Comparison of ENCODE assay signal across 22 cellular contexts in genomic region chr14:96102071-96102856, GRCh38.
DNase-seq lines count a peak whose midpoint lies in the region; ATAC-seq and TF ChIP-seq lines count a peak whose summit lies in the region.
"Had no signal": no experiment of that assay in that cellular context is flagged by ENCODE, and none has a peak within 500 bp of the region (broad histone marks: within the 10 kb centered on the region; RNA-seq: fewer than 3 reads in every experiment).

No MANE protein-coding gene starts in this region.

- DNase-seq in AG09319 (ENCODE audit: extremely low read depth, low read depth) (no peak), IMR-90 (peak; percentile 59), fibroblast of peridontal ligament (ENCODE audit: extremely low read depth) (peak; percentile 76), posterior vena cava (ENCODE audit: low spot score) (peak; percentile 19), cardiac septum (ENCODE audit: low spot score) (no peak), NCI-H510A treated with DMSO at 0.1 percent for 48 hours (lab: John Stamatoyannopoulos, UW) (no peak)
- DNase-seq: activated CD4-positive, alpha-beta T cell treated with anti-CD3 and anti-CD28 coated beads, Interleukin-2, amount 50 U/mL, for 1 hour; dorsolateral prefrontal cortex; foreskin melanocyte; hippocampal formation; immature natural killer cell; left ventricle myocardium superior; mucosa of descending colon; NCI-H2029 treated with DMSO at 0.1 percent for 48 hours; NCI-H446; SHP77; substantia nigra; T1000 had no signal

- peak overlapping the region; percentile 82 to 94 for H4K8ac ChIP-seq in IMR-90 (ENCODE audit: low read depth in 2 of 2, low read length in 2 of 2)

- H4K20me1 ChIP-seq in IMR-90 (ENCODE audit: insufficient read depth, low read length), result no peaks in the 10 kb centered on the region

- ATAC-seq in IMR-90 (ENCODE audit: low read depth) (no peak), GM21717 (IDR thresholded peaks at IDR 0.05; ENCODE audit: unreplicated experiment) (no peak), HG03175 (IDR thresholded peaks at IDR 0.05; ENCODE audit: unreplicated experiment) (no peak)
- ATAC-seq: left ventricle myocardium superior, mucosa of descending colon, WTC11 had no signal

- peak overlapping the region; percentile 26 for H2AK9ac ChIP-seq in IMR-90 (replicated peaks; ENCODE audit: low read depth, low read length, poor library complexity)

- peak overlapping the region; percentile 76 for H4K5ac ChIP-seq in IMR-90 (ENCODE audit: low read depth, low read length)

- dilution Hi-C loops in IMR-90 (cut with HindIII; ENCODE audit: low sequenced_read_pairs, unreplicated experiment), result no loop called here

- peak overlapping the region; percentile 100 for H2BK120ac ChIP-seq in IMR-90 (ENCODE audit: low read depth, low read length)

- H3K27ac ChIP-seq in IMR-90 (ENCODE audit: insufficient read depth, low read length), result peak overlapping the region; percentile 41; the same call in 1 of the 2 replicates
- H3K27ac ChIP-seq: parathyroid adenoma had no signal

- in situ Hi-C loops in IMR-90 (cut with MboI; ENCODE audit: low sequenced_read_pairs), result loop anchor here (5.0 kb wide), 1 partner anchor 170 kb away; no protein-coding TSS in a partner anchor

- no peaks in the 10 kb centered on the region for H3K36me3 ChIP-seq in IMR-90 (ENCODE audit: control insufficient read depth, insufficient read depth, low read length)

- no peak overlapping the region for H3K9ac ChIP-seq in IMR-90 (ENCODE audit: low read depth, low read length)
- H3K9ac ChIP-seq: parathyroid adenoma had no signal

- POLR2A ChIA-PET in IMR-90 (lab: Charles Lee; ENCODE audit: unreplicated experiment), result no interaction called here

- H3K79me1 ChIP-seq in IMR-90 (ENCODE audit: low read depth in 1 of 2, low read length in 2 of 2), result peaks cover 0 to 35% of the 10 kb centered on the region in 2 experiments; a peak in 2 of 4 replicates

- peak overlapping the region; percentile 96 for H3K4ac ChIP-seq in IMR-90 (ENCODE audit: low read depth, low read length)

- intact Hi-C loops in IMR-90 (cut with micrococcal nuclease) (loop anchor here (5.0 to 10.0 kb wide), 2 partner anchors 155 to 403 kb away; partner anchors contain the start of genes BDKRB1 and PAPOLA), posterior vena cava (cut with DNase I) (loop anchor here (5.0 to 10.0 kb wide), 2 partner anchors 83 to 170 kb away; no protein-coding TSS in a partner anchor), cardiac septum (cut with DNase I) (loop anchor here (5.0 kb wide), 1 partner anchor 320 kb away; no protein-coding TSS in a partner anchor)

- no TSS peak for BruUV-seq in IMR-90 (replicated peaks; lab: Mats Ljungman, UMichigan)

- TF ChIP-seq CTCF in AG09319 (IDR thresholded peaks at IDR 0.05; ENCODE audit: low read depth, low read length) (peak; percentile 9), IMR-90 (conservative IDR thresholded peaks at IDR 0.05; ENCODE audit: low read depth, low read length) (peak; percentile 23; the same call in 1 of the 2 replicates)

- no peak overlapping the region for H2AFZ ChIP-seq in IMR-90 (replicated peaks; ENCODE audit: low read length, poor library complexity)
- H2AFZ ChIP-seq: parathyroid adenoma had no signal

- H2AK5ac ChIP-seq in IMR-90 (ENCODE audit: low read depth, low read length), result peak overlapping the region; percentile 52

- TF ChIP-seq POLR2A in IMR-90 (IDR thresholded peaks at IDR 0.05; ENCODE audit: low read depth, low read length), result no peak

- peak overlapping the region; percentile 98 for H2BK20ac ChIP-seq in IMR-90 (ENCODE audit: low read depth, low read length)

- H2BK15ac ChIP-seq in IMR-90 (ENCODE audit: low read depth, low read length), result peak overlapping the region; percentile 100

- TF ChIP-seq RAD21 in IMR-90 (IDR thresholded peaks at IDR 0.05; ENCODE audit: low read length), result no peak

- H3K14ac ChIP-seq in IMR-90 (replicated peaks; ENCODE audit: low read depth, low read length), result peak overlapping the region; percentile 92

- CTCF ChIA-PET in IMR-90 (lab: Yijun Ruan, JAX), result interaction anchor here (0.6 to 6.8 kb wide), 2 partner anchors 153 to 173 kb away, joined by 4 to 55 read pairs; partner anchors contain the start of gene BDKRB1

- H3K23ac ChIP-seq in IMR-90 (ENCODE audit: low read depth, low read length), result peak overlapping the region; percentile 11; the same call in 1 of the 2 replicates

- peaks cover 19% of the 10 kb centered on the region for H3K4me1 ChIP-seq in IMR-90 (ENCODE audit: control insufficient read depth, insufficient read depth, low read length)
- H3K4me1 ChIP-seq: parathyroid adenoma had no signal

- peak overlapping the region; percentile 96 for H2BK5ac ChIP-seq in IMR-90 (ENCODE audit: low read depth, low read length, poor library complexity, severe bottlenecking)

- H4K91ac ChIP-seq in IMR-90 (ENCODE audit: insufficient read depth, low read depth, low read length), result peak overlapping the region; percentile 90

- H3K4me2 ChIP-seq in IMR-90 (ENCODE audit: low read depth, low read length), result no peak overlapping the region

- peak overlapping the region; percentile 75 for H3K18ac ChIP-seq in IMR-90 (ENCODE audit: low read depth, low read length)

- no peaks in the 10 kb centered on the region for H3K27me3 ChIP-seq in IMR-90 (ENCODE audit: control insufficient read depth, insufficient read depth, low read length)
- H3K27me3 ChIP-seq: dorsolateral prefrontal cortex had no signal

- no peaks in the 10 kb centered on the region for H3K9me3 ChIP-seq in IMR-90 (ENCODE audit: control insufficient read depth, insufficient read depth, low read length)
- H3K9me3 ChIP-seq: mucosa of descending colon had no signal

- peaks cover 26% of the 10 kb centered on the region for H3K9me1 ChIP-seq in IMR-90 (ENCODE audit: insufficient read depth, low read length)

- H3K4me3 ChIP-seq in IMR-90 (ENCODE audit: insufficient read depth, low read depth, low read length), result no peak overlapping the region
- H3K4me3 ChIP-seq: dorsolateral prefrontal cortex, mucosa of descending colon had no signal

- peak overlapping the region; percentile 5; the same call in 1 of the 2 replicates for H3K56ac ChIP-seq in IMR-90 (ENCODE audit: extremely low read depth, insufficient read depth, low read length)

- no CpG with 5 or more reads among the region's 3 CpGs for WGBS in IMR-90 (ENCODE audit: extremely low coverage in 2 of 2, insufficient read length in 1 of 2), 2 experiments

TF ChIP-seq in IMR-90, 13 proteins besides CTCF, POLR2A, EP300 and RAD21:
- TF ChIP-seq ELK1 (IDR thresholded peaks at IDR 0.05; ENCODE audit: borderline replicate concordance, low read depth, low read length) (no peak), SMC3 (IDR thresholded peaks at IDR 0.05; ENCODE audit: low read depth, low read length) (no peak), CHD1 (IDR thresholded peaks at IDR 0.05; ENCODE audit: low read depth, low read length) (no peak), RFX5 (IDR thresholded peaks at IDR 0.05; ENCODE audit: low read depth, low read length) (no peak), MAFK (IDR thresholded peaks at IDR 0.05; ENCODE audit: low read depth, low read length) (no peak), RCOR1 (IDR thresholded peaks at IDR 0.05; ENCODE audit: insufficient replicate concordance, low read length) (no peak), MXI1 (IDR thresholded peaks at IDR 0.05; ENCODE audit: borderline replicate concordance, low read depth, low read length) (no peak)

Comparison
In these comparisons a context has a peak if more than half of its experiments do, and no peak if none do; other contexts are left out.
1. DNase-seq: peak in IMR-90 (single experiment), fibroblast of peridontal ligament (single experiment) and posterior vena cava (single experiment); none in AG09319 (single experiment), cardiac septum (single experiment) and NCI-H510A treated with DMSO at 0.1 percent for 48 hours (single experiment).